In genomic region chr1:11134352-11135266, GRCh38 we compare ENCODE assay signal across 12 cellular contexts. TPM values are rescaled to one million over a fixed set of nuclear protein-coding genes. Genes with fewer than 3 reads are reported as not detected.
DNase-seq lines count a peak whose midpoint lies in the region; ATAC-seq, FAIRE-seq and TF ChIP-seq lines count a peak whose summit lies in the region.
"Had no signal": no experiment of that assay in that cellular context is flagged by ENCODE, and none has a peak within 500 bp of the region (broad histone marks: within the 10 kb centered on the region; RNA-seq: fewer than 3 reads in every experiment).

No MANE protein-coding gene starts in this region.

- intact Hi-C loops in sciatic nerve (cut with DNase I), result no loop called here

- peak; percentile 61 for ATAC-seq in esophagus mucosa
- peak; percentile 46 for ATAC-seq in sciatic nerve
- no peak for ATAC-seq in GM18502 (IDR thresholded peaks at IDR 0.05; ENCODE audit: poor library complexity, unreplicated experiment)

- TF ChIP-seq CTCF in D721Med (IDR thresholded peaks at IDR 0.05; ENCODE audit: insufficient read depth, missing control alignments), result no peak

- DNase-seq in GM04504 (ENCODE audit: low read depth) (peak; percentile 47), RPMI7951 (ENCODE audit: low read depth) (peak; percentile 87), sciatic nerve (ENCODE audit: low spot score) (no peak), MV-4-11 (lab: John Stamatoyannopoulos, UW) (no peak), D721Med (ENCODE audit: insufficient read length, low spot score) (no peak), pons (ENCODE audit: low spot score) (no peak)
- DNase-seq: activated naive CD4-positive, alpha-beta T cell treated with anti-CD3 and anti-CD28 coated beads, Interleukin-2, amount 10 ng/mL, durations not matched to agents 7 days and 5 days; NCI-H1436 treated with DMSO at 0.1 percent for 48 hours; T-helper 9 cell had no signal

- no peak for FAIRE-seq in D721Med (lab: Jason Lieb, UNC)
- FAIRE-seq: endometrium had no signal

RNA-seq across cellular contexts. Expression of gene EXOSC10, which starts 34.9 kb away (rescaled TPM):
- 76.9 and 105 TPM in 2 replicates for total RNA-seq in RPMI7951 (2014; rRNA removed; shearing (Covaris generic))
- 35.2 TPM for total RNA-seq in esophagus mucosa
- 81.8 TPM for total RNA-seq in sciatic nerve

RNA-seq across cellular contexts. Expression of gene ANGPTL7, which starts 54.5 kb away (rescaled TPM):
- not detected in 2 replicates for total RNA-seq in RPMI7951 (2014; rRNA removed; shearing (Covaris generic))
- total RNA-seq in esophagus mucosa (not detected), sciatic nerve (159 TPM)

Comparison
In these comparisons a context has a peak if more than half of its experiments do, and no peak if none do; other contexts are left out.
1. DNase-seq: peak in GM04504 (single experiment) and RPMI7951 (single experiment); none in sciatic nerve (single experiment), MV-4-11 (single experiment), D721Med (single experiment) and pons (single experiment).
2. RNA of gene ANGPTL7, which starts 54.5 kb away (total RNA-seq): 159 TPM in sciatic nerve (single experiment); not detected in RPMI7951 and not detected in esophagus mucosa (single experiment); every median in the first group is over 100 times any median in the second.